Comparison of ENCODE assay signal across 11 cellular contexts in genomic region chr3:71694358-71694999, GRCh38. TPM values are rescaled to one million over a fixed set of nuclear protein-coding genes. Genes with fewer than 3 reads are reported as not detected.
DNase-seq lines count a peak whose midpoint lies in the region; ATAC-seq and TF ChIP-seq lines count a peak whose summit lies in the region.
"Had no signal": no experiment of that assay in that cellular context is flagged by ENCODE, and none has a peak within 500 bp of the region (broad histone marks: within the 10 kb centered on the region; RNA-seq: fewer than 3 reads in every experiment).

No MANE protein-coding gene starts in this region.

- TF ChIP-seq POLR2A in right lobe of liver (IDR thresholded peaks at IDR 0.05) = no peak

- H3K36me3 ChIP-seq in MG63 (no peaks in the 10 kb centered on the region), right lobe of liver (no peaks in the 10 kb centered on the region), tibial artery (peaks cover 0 to 5% (median 4%) of the 10 kb centered on the region in 3 donors)

- intact Hi-C loops in right lobe of liver (cut with DNase I) (no loop called here), tibial artery (cut with DNase I; ENCODE audit: low total_unique reads) (no loop called here)

- 76% methylated on average over 4 of the region's 4 CpGs for WGBS in right lobe of liver (ENCODE audit: insufficient coverage, low coverage, low lambda C conversion rate, missing lambda C conversion rate)

- H3K4me1 Mint-ChIP-seq in activated T-cell treated with anti-CD3 and anti-CD28 coated beads, Interleukin-2, amount 50 U/mL, for 72 hours (ENCODE audit: low read depth) = peaks cover 7% of the 10 kb centered on the region
- H3K4me1 Mint-ChIP-seq: naive B cell had no signal

- peak in 1 of 4 donors; percentile 10 for ATAC-seq in right lobe of liver
- no peak for ATAC-seq in activated T-cell treated with anti-CD3 and anti-CD28 coated beads, Interleukin-2, amount 50 U/mL, for 72 hours (replicated peaks in 1 of 2)
- ATAC-seq: activated naive CD4-positive, alpha-beta T cell treated with anti-CD3 and anti-CD28 coated beads, Interleukin-2, amount 50 U/mL, for 72 hours; Panc1 had no signal

- peak; percentile 66 for DNase-seq in MG63
- peak; percentile 95 for DNase-seq in choroid plexus epithelial cell (ENCODE audit: low read depth)
- no peak for DNase-seq in right lobe of liver
- no peak for DNase-seq in tibial artery
- DNase-seq in activated T-cell treated with anti-CD3 and anti-CD28 coated beads, Interleukin-2, amount 50 U/mL, for 72 hours = no peak
- no peak for DNase-seq in DMS153 (lab: John Stamatoyannopoulos, UW)
- no peak for DNase-seq in NK-92 treated with Interleukin-12 subunit alpha and Interleukin-12 subunit beta, amount 100 ng/mL, for 24 hours (lab: John Stamatoyannopoulos, UW)
- DNase-seq: activated CD4-positive, alpha-beta T cell treated with anti-CD3 and anti-CD28 coated beads, Interleukin-2, amount 10 ng/mL, durations not matched to agents 24 days and 14 days; naive B cell had no signal

- no peak overlapping the region for H3K4me3 Mint-ChIP-seq in activated T-cell treated with anti-CD3 and anti-CD28 coated beads, Interleukin-2, amount 50 U/mL, for 72 hours
- H3K4me3 Mint-ChIP-seq: activated CD4-positive, alpha-beta T cell treated with anti-CD3 and anti-CD28 coated beads, Interleukin-2, amount 10 ng/mL, durations not matched to agents 24 days and 14 days; naive B cell had no signal

- H3K27ac Mint-ChIP-seq in activated T-cell treated with anti-CD3 and anti-CD28 coated beads, Interleukin-2, amount 50 U/mL, for 72 hours = no peak overlapping the region
- H3K27ac Mint-ChIP-seq: activated CD4-positive, alpha-beta T cell treated with anti-CD3 and anti-CD28 coated beads, Interleukin-2, amount 10 ng/mL, durations not matched to agents 24 days and 14 days; activated naive CD4-positive, alpha-beta T cell treated with anti-CD3 and anti-CD28 coated beads, Interleukin-2, amount 50 U/mL, for 72 hours; naive B cell had no signal

- peaks cover 0 to 13% of the 10 kb centered on the region in 2 donors for H3K36me3 Mint-ChIP-seq in activated T-cell treated with anti-CD3 and anti-CD28 coated beads, Interleukin-2, amount 50 U/mL, for 72 hours (ENCODE audit: insufficient read depth in 2 of 2)

- peak overlapping the region in 2 of 3 donors; percentile 5 to 41 for H3K27ac ChIP-seq in right lobe of liver
- H3K27ac ChIP-seq in tibial artery = peak overlapping the region; percentile 7 to 23

- H3K4me3 ChIP-seq in MG63 = no peak overlapping the region
- H3K4me3 ChIP-seq in choroid plexus epithelial cell (ENCODE audit: low read depth, low read length) = no peak overlapping the region
- H3K4me3 ChIP-seq in right lobe of liver = no peak overlapping the region
- no peak overlapping the region for H3K4me3 ChIP-seq in tibial artery

- peaks cover 0 to 10% (median 3%) of the 10 kb centered on the region in 4 donors for H3K4me1 ChIP-seq in right lobe of liver
- H3K4me1 ChIP-seq in tibial artery = peaks cover 0 to 35% (median 6%) of the 10 kb centered on the region in 4 donors

- H3K9me3 ChIP-seq in MG63 = no peaks in the 10 kb centered on the region
- H3K9me3 ChIP-seq in right lobe of liver = no peaks in the 10 kb centered on the region
- H3K9me3 ChIP-seq in tibial artery = no peaks in the 10 kb centered on the region

- H3K27me3 ChIP-seq in MG63 = no peaks in the 10 kb centered on the region
- H3K27me3 ChIP-seq in right lobe of liver = no peaks in the 10 kb centered on the region
- no peaks in the 10 kb centered on the region for H3K27me3 ChIP-seq in tibial artery

- TF ChIP-seq CTCF in choroid plexus epithelial cell (conservative IDR thresholded peaks at IDR 0.05; ENCODE audit: low read depth, low read length) (no peak), right lobe of liver (IDR thresholded peaks at IDR 0.05) (no peak), tibial artery (IDR thresholded peaks at IDR 0.05) (no peak)

- no peaks in the 10 kb centered on the region for H3K9me3 Mint-ChIP-seq in activated T-cell treated with anti-CD3 and anti-CD28 coated beads, Interleukin-2, amount 50 U/mL, for 72 hours
- H3K9me3 Mint-ChIP-seq: activated CD4-positive, alpha-beta T cell treated with anti-CD3 and anti-CD28 coated beads, Interleukin-2, amount 10 ng/mL, durations not matched to agents 24 days and 14 days; activated naive CD4-positive, alpha-beta T cell treated with anti-CD3 and anti-CD28 coated beads, Interleukin-2, amount 50 U/mL, for 72 hours; naive B cell had no signal

- no peaks in the 10 kb centered on the region for H3K27me3 Mint-ChIP-seq in activated T-cell treated with anti-CD3 and anti-CD28 coated beads, Interleukin-2, amount 50 U/mL, for 72 hours (ENCODE audit: low read depth)
- H3K27me3 Mint-ChIP-seq: activated CD4-positive, alpha-beta T cell treated with anti-CD3 and anti-CD28 coated beads, Interleukin-2, amount 10 ng/mL, durations not matched to agents 24 days and 14 days; naive B cell had no signal

RNA-seq across cellular contexts. Expression of gene EIF4E3, which starts 30.7 kb away (rescaled TPM):
- total RNA-seq in MG63 (2014; rRNA removed; shearing (Covaris generic); ENCODE audit: low replicate concordance) = 2.9 and 4.4 TPM in 2 replicates
- total RNA-seq in right lobe of liver = 10 to 100 TPM in 2 of 6 experiments, 1 to 10 TPM in 4; 6.4 to 12.2 (median 8.2) TPM
- 10 to 100 TPM; 51.8 to 70.1 TPM for total RNA-seq in activated T-cell treated with anti-CD3 and anti-CD28 coated beads, Interleukin-2, amount 50 U/mL, for 72 hours

RNA-seq across cellular contexts. Expression of gene GPR27, which starts 59.2 kb away (rescaled TPM):
- 7.0 and 8.5 TPM in 2 replicates for total RNA-seq in MG63 (2014; rRNA removed; shearing (Covaris generic); ENCODE audit: low replicate concordance)
- total RNA-seq in right lobe of liver = under 1 TPM in 5 of 6 experiments, not detected in 1; 0.09 to 0.37 (median 0.12) TPM
- total RNA-seq in activated T-cell treated with anti-CD3 and anti-CD28 coated beads, Interleukin-2, amount 50 U/mL, for 72 hours = 1 to 10 TPM in 1 of 2 donors, under 1 TPM in 1; 0.90 to 2.5 TPM

Comparison
In these comparisons a context has a peak if more than half of its experiments do, and no peak if none do; other contexts are left out.
1. DNase-seq: peak in MG63 (single experiment) and choroid plexus epithelial cell (single experiment); none in right lobe of liver (0 of 3), tibial artery (0 of 2), activated T-cell treated with anti-CD3 and anti-CD28 coated beads, Interleukin-2, amount 50 U/mL, for 72 hours (0 of 2), DMS153 (single experiment) and NK-92 treated with Interleukin-12 subunit alpha and Interleukin-12 subunit beta, amount 100 ng/mL, for 24 hours (single experiment).